8 cellular contexts compared by ENCODE assay signal in the genomic region with DNA sequence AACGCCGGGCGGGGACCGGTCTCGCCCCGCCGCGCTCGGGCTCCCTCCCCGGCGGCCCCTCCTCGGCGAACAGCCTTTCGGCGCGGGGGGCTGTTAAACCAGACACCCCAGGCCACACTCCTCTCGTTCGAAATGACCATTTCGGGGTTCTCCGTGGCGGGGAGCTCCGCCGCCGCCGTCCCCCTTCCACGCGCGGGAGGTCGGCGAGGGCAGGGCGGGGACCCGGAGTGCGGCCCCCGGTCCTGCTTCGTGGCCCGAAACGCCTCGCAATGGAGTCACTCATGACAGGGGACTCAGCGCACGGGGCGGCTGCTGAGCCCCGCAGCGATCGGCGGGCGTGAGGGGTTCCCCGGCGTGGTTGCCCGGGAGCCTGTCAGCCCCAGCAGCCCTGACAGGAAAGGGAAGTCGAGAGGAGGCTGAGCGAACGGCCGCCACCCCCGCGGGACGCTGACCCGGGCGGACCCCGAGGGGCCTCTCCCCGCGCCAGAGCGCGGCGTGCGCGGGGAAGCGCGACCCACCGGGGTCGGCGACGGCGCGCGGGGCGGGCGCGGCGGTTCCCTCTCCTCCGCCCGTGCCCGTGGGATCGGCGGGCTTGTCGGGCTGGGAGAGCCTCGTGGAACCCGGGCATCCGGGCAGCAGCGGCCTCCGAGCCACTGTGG. TPM values are rescaled to one million over a fixed set of nuclear protein-coding genes. Genes with fewer than 3 reads are reported as not detected.
DNase-seq lines count a peak whose midpoint lies in the region; ATAC-seq and TF ChIP-seq lines count a peak whose summit lies in the region.

No MANE protein-coding gene starts in this region.

- H3K27ac ChIP-seq in CD4-positive, CD25-positive, alpha-beta regulatory T cell (ENCODE audit: insufficient read depth, low read length, poor library complexity, severe bottlenecking), result no peak overlapping the region

- H3K4me1 ChIP-seq in CD4-positive, CD25-positive, alpha-beta regulatory T cell (ENCODE audit: control insufficient read depth, insufficient read depth, low read length, poor library complexity, severe bottlenecking), result peaks cover 11% of the 10 kb centered on the region

- peaks cover 17% of the 10 kb centered on the region for H3K27me3 Mint-ChIP-seq in CD4-positive, CD25-positive, alpha-beta regulatory T cell
- H3K27me3 Mint-ChIP-seq in brain, result peaks cover 48% of the 10 kb centered on the region

- DNase-seq in CD4-positive, CD25-positive, alpha-beta regulatory T cell, result peak; percentile 15 to 55 (median 36)
- peak; percentile 12 for DNase-seq in SKM-1 (lab: John Stamatoyannopoulos, UW; ENCODE audit: unreplicated experiment)
- peak; percentile 55 for DNase-seq in left kidney (ENCODE audit: low read depth, low spot score)
- DNase-seq in stimulated activated CD8-positive, alpha-beta memory T cell treated with anti-CD3 and anti-CD28 coated beads, Interleukin-15, amount 100 ng/mL, for 48 hours (ENCODE audit: low read depth in 2 of 2), result peak; percentile 20 to 28
- DNase-seq in DMS153 treated with DMSO at 0.1 percent for 48 hours (lab: John Stamatoyannopoulos, UW; ENCODE audit: unreplicated experiment), result no peak

- H3K9me3 ChIP-seq in CD4-positive, CD25-positive, alpha-beta regulatory T cell (ENCODE audit: control insufficient read depth in 2 of 2, low read length in 2 of 2), result no peaks in the 10 kb centered on the region

- H3K9me3 Mint-ChIP-seq in CD4-positive, CD25-positive, alpha-beta regulatory T cell, result no peaks in the 10 kb centered on the region
- peaks cover 6 to 36% (median 8%) of the 10 kb centered on the region in 5 experiments for H3K9me3 Mint-ChIP-seq in brain

- no peak overlapping the region for H3K4me3 ChIP-seq in CD4-positive, CD25-positive, alpha-beta regulatory T cell (ENCODE audit: low read depth, low read length)

- no peaks in the 10 kb centered on the region for H3K36me3 Mint-ChIP-seq in CD4-positive, CD25-positive, alpha-beta regulatory T cell
- peaks cover 39% of the 10 kb centered on the region for H3K36me3 Mint-ChIP-seq in brain

- peaks cover 3% of the 10 kb centered on the region for H3K27me3 ChIP-seq in CD4-positive, CD25-positive, alpha-beta regulatory T cell (ENCODE audit: control insufficient read depth, insufficient read depth, low read length)

- ATAC-seq in CD4-positive, CD25-positive, alpha-beta regulatory T cell (ENCODE audit: low read depth in 2 of 2), result peak; percentile 23 to 43
- peak; percentile 47 for ATAC-seq in GM19324 (IDR thresholded peaks at IDR 0.05; ENCODE audit: low FRiP score, unreplicated experiment)
- peak; percentile 52 for ATAC-seq in HG03354 (IDR thresholded peaks at IDR 0.05; ENCODE audit: poor library complexity, severe bottlenecking, unreplicated experiment)

- no peak for TF ChIP-seq CTCF in brain (conservative IDR thresholded peaks at IDR 0.05)

- peaks cover 0 to 18% (median 3%) of the 10 kb centered on the region in 4 donors for H3K4me1 Mint-ChIP-seq in CD4-positive, CD25-positive, alpha-beta regulatory T cell
- H3K4me1 Mint-ChIP-seq in brain, result peaks cover 13% of the 10 kb centered on the region

- H3K36me3 ChIP-seq in CD4-positive, CD25-positive, alpha-beta regulatory T cell (ENCODE audit: control insufficient read depth, insufficient read depth, low read length), result no peaks in the 10 kb centered on the region

- H3K27ac Mint-ChIP-seq in CD4-positive, CD25-positive, alpha-beta regulatory T cell, result no peak overlapping the region
- H3K27ac Mint-ChIP-seq in brain, result no peak overlapping the region

- peak overlapping the region; percentile 74 to 91 (median 84) for H3K4me3 Mint-ChIP-seq in CD4-positive, CD25-positive, alpha-beta regulatory T cell
- peak overlapping the region; percentile 71 to 78 (median 73) for H3K4me3 Mint-ChIP-seq in brain

RNA-seq across cellular contexts. Expression of a gene that starts 0.5 kb away (rescaled TPM):
- 0.47 TPM for total RNA-seq in CD4-positive, CD25-positive, alpha-beta regulatory T cell
- polyA plus RNA-seq in CD4-positive, CD25-positive, alpha-beta regulatory T cell, result under 1 TPM in 3 of 4 donors, not detected in 1; 0.34 to 0.47 (median 0.37) TPM
- 6.5 TPM for polyA plus RNA-seq in brain (ENCODE audit: insufficient read depth, low read depth, low replicate concordance)

RNA-seq across cellular contexts. Expression of a gene that starts 26.8 kb away (rescaled TPM):
- 46.0 TPM for total RNA-seq in CD4-positive, CD25-positive, alpha-beta regulatory T cell
- polyA plus RNA-seq in CD4-positive, CD25-positive, alpha-beta regulatory T cell, result 10 to 100 TPM; 56.7 to 78.0 (median 69.6) TPM
- 56.1 TPM for polyA plus RNA-seq in brain (ENCODE audit: insufficient read depth, low read depth, low replicate concordance)
